ENCODE assay signal across 1 cellular context in genomic region chr3:182491571-182491970, GRCh38.
TF ChIP-seq lines count a peak whose summit lies in the region.

No MANE protein-coding gene starts in this region.

TF ChIP-seq in K562, 482 proteins besides CTCF, POLR2A, EP300 and RAD21 (continued from another document):
- TF ChIP-seq CLOCK (CRISPR knock-in tag; IDR thresholded peaks at IDR 0.05; ENCODE audit: borderline replicate concordance): no peak
- no peak for TF ChIP-seq FOSL1 (tag; conservative IDR thresholded peaks at IDR 0.05)
- no peak for TF ChIP-seq NFRKB (IDR thresholded peaks at IDR 0.05; ENCODE audit: low read depth)
- no peak for TF ChIP-seq KLF13 (tag; IDR thresholded peaks at IDR 0.05; ENCODE audit: borderline replicate concordance, low read depth)
- TF ChIP-seq SAFB2 (IDR thresholded peaks at IDR 0.05; ENCODE audit: borderline replicate concordance, low read depth, low read length, severe bottlenecking): no peak
- TF ChIP-seq ZNF318 (IDR thresholded peaks at IDR 0.05; ENCODE audit: borderline replicate concordance in 1 of 2, low read depth in 1 of 2): no peak
- TF ChIP-seq ZNF79 (CRISPR knock-in tag; IDR thresholded peaks at IDR 0.05; ENCODE audit: low read depth): no peak
- no peak for TF ChIP-seq FUS (optimal IDR thresholded peaks at IDR 0.05; ENCODE audit: low read depth, low read length)
- TF ChIP-seq GTF2E2 (tag; IDR thresholded peaks at IDR 0.05): no peak
- no peak for TF ChIP-seq SAFB (IDR thresholded peaks at IDR 0.05; ENCODE audit: borderline replicate concordance, low read depth, low read length)
- no peak for TF ChIP-seq ZNF766 (CRISPR knock-in tag; conservative IDR thresholded peaks at IDR 0.05)
- TF ChIP-seq ZNF41 (CRISPR knock-in tag; conservative IDR thresholded peaks at IDR 0.05): no peak
- TF ChIP-seq CXXC5 (CRISPR knock-in tag; IDR thresholded peaks at IDR 0.05): no peak
- no peak for TF ChIP-seq ZBTB26 (CRISPR knock-in tag; IDR thresholded peaks at IDR 0.05)
